Comparison of ENCODE assay signal across 9 cellular contexts in the genomic region with DNA sequence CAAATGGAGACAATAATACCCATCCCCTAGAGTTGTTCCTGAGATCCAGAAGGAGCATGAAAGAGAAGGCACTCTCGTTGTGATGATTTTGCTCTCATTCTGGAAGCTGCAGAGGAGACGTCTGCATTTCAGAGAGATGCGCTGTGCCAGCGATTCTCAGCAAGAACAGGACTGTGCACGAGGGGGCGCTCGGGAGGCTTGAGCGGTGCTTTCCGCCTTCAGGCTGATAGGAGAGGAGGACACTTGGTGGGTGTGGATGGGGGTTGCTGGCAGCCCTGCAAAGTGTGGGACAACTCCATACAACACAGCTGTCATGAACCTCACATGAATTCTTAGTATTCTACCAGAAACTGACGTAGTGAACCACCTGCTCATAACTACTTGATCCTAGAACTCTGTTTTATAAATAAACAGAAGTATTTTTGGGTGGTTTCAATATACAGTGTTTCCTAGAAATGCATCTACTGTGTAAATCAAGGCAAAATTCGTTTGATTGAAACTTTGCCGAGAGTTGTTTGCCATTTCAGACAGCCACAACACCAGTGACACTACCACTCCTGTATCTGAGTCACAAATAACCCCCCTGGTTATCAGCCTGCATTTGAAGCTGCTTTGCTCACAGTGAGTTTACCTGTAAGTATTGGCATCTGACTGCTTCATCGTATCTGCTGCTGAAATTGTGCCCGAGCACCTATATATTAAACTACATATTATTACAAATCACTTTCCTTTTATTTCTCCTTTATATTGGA. TPM values are rescaled to one million over a fixed set of nuclear protein-coding genes. Genes with fewer than 3 reads are reported as not detected.
DNase-seq lines count a peak whose midpoint lies in the region; ATAC-seq and TF ChIP-seq lines count a peak whose summit lies in the region.
"Had no signal": no experiment of that assay in that cellular context is flagged by ENCODE, and none has a peak within 500 bp of the region (broad histone marks: within the 10 kb centered on the region; RNA-seq: fewer than 3 reads in every experiment).

No MANE protein-coding gene starts in this region.

- peak overlapping the region; percentile 82 for H2AFZ ChIP-seq in GM23338

- peak; percentile 10 for DNase-seq in DMS79 (lab: John Stamatoyannopoulos, UW)
- peak; percentile 95 for DNase-seq in GM23338 (ENCODE audit: low spot score)
- peak; percentile 72 for DNase-seq in NB4 (ENCODE audit: low read depth)
- peak; percentile 21 to 52 for DNase-seq in SW 1271 (lab: John Stamatoyannopoulos, UW)
- DNase-seq in activated naive CD8-positive, alpha-beta T cell treated with anti-CD3 and anti-CD28 coated beads for 36 hours = peak; percentile 79
- peak; percentile 76 to 89 (median 82) for DNase-seq in heart left ventricle
- DNase-seq in pulmonary artery endothelial cell (ENCODE audit: low read depth, low spot score) = peak; percentile 10
- DNase-seq in aorta = peak; percentile 85 to 94

- H3K4me3 Mint-ChIP-seq in GM23338 = no peak overlapping the region
- H3K4me3 Mint-ChIP-seq in activated naive CD8-positive, alpha-beta T cell treated with anti-CD3 and anti-CD28 coated beads for 36 hours = no peak overlapping the region
- H3K4me3 Mint-ChIP-seq: activated naive CD8-positive, alpha-beta T cell had no signal

- peak; percentile 84 to 98 for TF ChIP-seq CTCF in GM23338 (conservative IDR thresholded peaks at IDR 0.05; ENCODE audit: low read depth in 2 of 2)
- TF ChIP-seq CTCF in NB4 (IDR thresholded peaks at IDR 0.05; ENCODE audit: low read depth, low read length) = peak; percentile 80
- TF ChIP-seq CTCF in heart left ventricle (IDR thresholded peaks at IDR 0.05) = peak; percentile 57 to 87 (median 80)

- H3K36me3 ChIP-seq in GM23338 (ENCODE audit: insufficient read depth) (no peaks in the 10 kb centered on the region), heart left ventricle (no peaks in the 10 kb centered on the region), aorta (ENCODE audit: control insufficient read depth in 1 of 2, insufficient read depth in 2 of 2, low read length in 1 of 2) (no peaks in the 10 kb centered on the region)

- H3K9me3 Mint-ChIP-seq in GM23338 = no peaks in the 10 kb centered on the region
- H3K9me3 Mint-ChIP-seq in activated naive CD8-positive, alpha-beta T cell treated with anti-CD3 and anti-CD28 coated beads for 36 hours = no peaks in the 10 kb centered on the region

- ATAC-seq in GM23338 = peak; percentile 97
- ATAC-seq in heart left ventricle = peak; percentile 62 to 84 (median 76)
- ATAC-seq in aorta (ENCODE audit: low FRiP score) = peak; percentile 83

- H3K27ac Mint-ChIP-seq in GM23338 = no peak overlapping the region
- H3K27ac Mint-ChIP-seq in activated naive CD8-positive, alpha-beta T cell treated with anti-CD3 and anti-CD28 coated beads for 36 hours = no peak overlapping the region
- H3K27ac Mint-ChIP-seq: activated naive CD8-positive, alpha-beta T cell had no signal

- H3K4me3 ChIP-seq in GM23338 (no peak overlapping the region), NB4 (ENCODE audit: low read depth, low read length) (no peak overlapping the region), heart left ventricle (no peak overlapping the region), aorta (ENCODE audit: low read length in 2 of 2) (no peak overlapping the region)

- 0 out of 2 replicates have a peak, but pooled peaks cover 3% of the 10 kb centered on the region for H3K9me2 ChIP-seq in GM23338 (ENCODE audit: insufficient read depth)

- H4K20me1 ChIP-seq in GM23338 (replicated peaks; ENCODE audit: insufficient read depth) = no peaks in the 10 kb centered on the region

- peaks cover 15% of the 10 kb centered on the region for H3K4me1 Mint-ChIP-seq in GM23338
- peaks cover 5% of the 10 kb centered on the region for H3K4me1 Mint-ChIP-seq in activated naive CD8-positive, alpha-beta T cell treated with anti-CD3 and anti-CD28 coated beads for 36 hours

- no peak for TF ChIP-seq POLR2A in NB4 (IDR thresholded peaks at IDR 0.05; ENCODE audit: extremely low read depth, insufficient read length)
- no peak for TF ChIP-seq POLR2A in heart left ventricle (IDR thresholded peaks at IDR 0.05)

- no peaks in the 10 kb centered on the region for H3K9me3 ChIP-seq in heart left ventricle
- no peaks in the 10 kb centered on the region for H3K9me3 ChIP-seq in aorta (ENCODE audit: control insufficient read depth, low read length)

- H3K4me1 ChIP-seq in GM23338 (ENCODE audit: insufficient read depth) (peaks cover 7% of the 10 kb centered on the region; the same call in 1 of the 2 replicates), heart left ventricle (peaks cover 0 to 6% (median 1%) of the 10 kb centered on the region in 12 donors), aorta (ENCODE audit: control insufficient read depth in 1 of 2, insufficient read depth in 2 of 2, low read length in 2 of 2) (no peaks in the 10 kb centered on the region)

- H3K27me3 Mint-ChIP-seq in GM23338 (ENCODE audit: insufficient read depth, low read depth, poor library complexity) = no peaks in the 10 kb centered on the region
- H3K27me3 Mint-ChIP-seq in activated naive CD8-positive, alpha-beta T cell treated with anti-CD3 and anti-CD28 coated beads for 36 hours = peaks cover 40% of the 10 kb centered on the region

- H3K27ac ChIP-seq in GM23338 (ENCODE audit: low read depth) (no peak overlapping the region), heart left ventricle (no peak overlapping the region), aorta (ENCODE audit: low read depth in 1 of 2, low read length in 2 of 2) (no peak overlapping the region)

- no peak overlapping the region for H3K4me2 ChIP-seq in GM23338

- 21 to 32% (median 22%) methylated on average over 10 to 14 of the region's 14 CpGs for WGBS in heart left ventricle, 4 donors
- WGBS in aorta, 2 donors = 16 to 21% methylated on average over 14 of the region's 14 CpGs

- H3F3A ChIP-seq in GM23338 (replicated peaks; ENCODE audit: low read depth) = no peaks in the 10 kb centered on the region

- H3K27me3 ChIP-seq in GM23338 (ENCODE audit: insufficient read depth) (no peaks in the 10 kb centered on the region), heart left ventricle (no peaks in the 10 kb centered on the region), aorta (ENCODE audit: control insufficient read depth in 1 of 2, insufficient read depth in 2 of 2, low read length in 1 of 2) (no peaks in the 10 kb centered on the region)

- no peaks in the 10 kb centered on the region for H3K36me3 Mint-ChIP-seq in GM23338 (ENCODE audit: low read depth)
- no peaks in the 10 kb centered on the region for H3K36me3 Mint-ChIP-seq in activated naive CD8-positive, alpha-beta T cell treated with anti-CD3 and anti-CD28 coated beads for 36 hours
- H3K36me3 Mint-ChIP-seq: activated naive CD8-positive, alpha-beta T cell had no signal

- H3K79me2 ChIP-seq in GM23338 (replicated peaks; ENCODE audit: insufficient read depth) = no peaks in the 10 kb centered on the region

- intact Hi-C loops in heart left ventricle (cut with DNase I) (loop anchor here (1.0 to 5.0 kb wide), 6 partner anchors 91 to 181 kb away; no protein-coding TSS in a partner anchor), aorta (cut with DNase I) (loop anchor here (1.0 to 5.0 kb wide), 3 partner anchors 94 to 181 kb away; no protein-coding TSS in a partner anchor)

TF ChIP-seq in GM23338, 12 proteins besides CTCF, POLR2A, EP300 and RAD21 (continues in another document):
- TF ChIP-seq JUNB (IDR thresholded peaks at IDR 0.05; ENCODE audit: unreplicated experiment) = no peak
- no peak for TF ChIP-seq EZH2 (IDR thresholded peaks at IDR 0.05; ENCODE audit: low read depth, unreplicated experiment)
- no peak for TF ChIP-seq ZNF331 (CRISPR knock-in tag; IDR thresholded peaks at IDR 0.05; ENCODE audit: low read depth)
- TF ChIP-seq, protein P1, sequence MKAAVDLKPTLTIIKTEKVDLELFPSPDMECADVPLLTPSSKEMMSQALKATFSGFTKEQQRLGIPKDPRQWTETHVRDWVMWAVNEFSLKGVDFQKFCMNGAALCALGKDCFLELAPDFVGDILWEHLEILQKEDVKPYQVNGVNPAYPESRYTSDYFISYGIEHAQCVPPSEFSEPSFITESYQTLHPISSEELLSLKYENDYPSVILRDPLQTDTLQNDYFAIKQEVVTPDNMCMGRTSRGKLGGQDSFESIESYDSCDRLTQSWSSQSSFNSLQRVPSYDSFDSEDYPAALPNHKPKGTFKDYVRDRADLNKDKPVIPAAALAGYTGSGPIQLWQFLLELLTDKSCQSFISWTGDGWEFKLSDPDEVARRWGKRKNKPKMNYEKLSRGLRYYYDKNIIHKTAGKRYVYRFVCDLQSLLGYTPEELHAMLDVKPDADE (IDR thresholded peaks at IDR 0.05) = no peak
- TF ChIP-seq ZNF114 (CRISPR knock-in tag; IDR thresholded peaks at IDR 0.05) = no peak
- no peak for TF ChIP-seq CREB1 (CRISPR knock-in tag; IDR thresholded peaks at IDR 0.05; ENCODE audit: low read depth)
- TF ChIP-seq POLR2AphosphoS5 (IDR thresholded peaks at IDR 0.05; ENCODE audit: low read depth) = no peak
- TF ChIP-seq EZH2phosphoT487 (IDR thresholded peaks at IDR 0.05; ENCODE audit: unreplicated experiment) = no peak

RNA-seq across cellular contexts. Expression of a gene that starts 39.5 kb away (rescaled TPM):
- total RNA-seq in GM23338 (2014; rRNA removed; shearing (Covaris generic)) = 20.1 and 25.9 TPM in 2 replicates
- polyA plus RNA-seq in GM23338 (2016; fragmentation: Nextera tagmentation; extraction: Ambion mirVana) (6.6 and 6.7 TPM in 2 replicates), heart left ventricle (1 to 10 TPM; 3.3 to 5.7 TPM), aorta (under 1 TPM in 1 of 2 donors, not detected in 1; 0.13 TPM)
- not detected for total RNA-seq in activated naive CD8-positive, alpha-beta T cell treated with anti-CD3 and anti-CD28 coated beads for 36 hours
- total RNA-seq in heart left ventricle (10 to 100 TPM in 1 of 9 donors, 1 to 10 TPM in 8; 3.7 to 11.1 (median 4.8) TPM), pulmonary artery endothelial cell (not detected in 2 replicates), aorta (1 to 10 TPM; 1.0 to 2.0 TPM)

Comparison
In these comparisons a context has a peak if more than half of its experiments do, and no peak if none do; other contexts are left out.
1. DNase-seq: peak in every context shown above with its lines; median percentile 95 in GM23338; 90 in aorta; 82 in heart left ventricle; 79 in activated naive CD8-positive, alpha-beta T cell treated with anti-CD3 and anti-CD28 coated beads for 36 hours; 72 in NB4; 36 in SW 1271; 10 in DMS79; 10 in pulmonary artery endothelial cell.